10 cellular contexts compared by ENCODE assay signal in genomic region chr3:72440491-72440890, GRCh38. TPM values are rescaled to one million over a fixed set of nuclear protein-coding genes. Genes with fewer than 3 reads are reported as not detected.
DNase-seq lines count a peak whose midpoint lies in the region; ATAC-seq, FAIRE-seq and TF ChIP-seq lines count a peak whose summit lies in the region.
"Had no signal": no experiment of that assay in that cellular context is flagged by ENCODE, and none has a peak within 500 bp of the region (broad histone marks: within the 10 kb centered on the region; RNA-seq: fewer than 3 reads in every experiment).

No MANE protein-coding gene starts in this region.

- H3K27me3 Mint-ChIP-seq in H9 (ENCODE audit: low read depth), result no peaks in the 10 kb centered on the region

- H3K4me3 ChIP-seq in K562 (no peak overlapping the region), suprapubic skin (no peak overlapping the region)
- H3K4me3 ChIP-seq: cardiac muscle cell, PC-9 had no signal

- H2AFZ ChIP-seq in K562 (ENCODE audit: low read depth, low read length), result no peak overlapping the region
- H2AFZ ChIP-seq in H9 (ENCODE audit: low read length), result no peak overlapping the region
- H2AFZ ChIP-seq: PC-9 had no signal

- TF ChIP-seq POLR2A in K562 (conservative IDR thresholded peaks at IDR 0.05) (no peak), suprapubic skin (IDR thresholded peaks at IDR 0.05) (no peak)

- no peak overlapping the region for H2AK5ac ChIP-seq in H9 (ENCODE audit: insufficient read length, low read length)

- no peak overlapping the region for H4K91ac ChIP-seq in H9 (ENCODE audit: insufficient read length, low read depth, low read length)

- H3K56ac ChIP-seq in H9 (ENCODE audit: insufficient read length, low read depth, low read length), result no peak overlapping the region

- H3K27me3 ChIP-seq in K562 (ENCODE audit: control insufficient read depth in 2 of 2, insufficient read depth in 2 of 2, low read length in 2 of 2) (no peaks in the 10 kb centered on the region), H9 (ENCODE audit: insufficient read depth, low read length) (no peaks in the 10 kb centered on the region), suprapubic skin (no peaks in the 10 kb centered on the region)
- H3K27me3 ChIP-seq: cardiac muscle cell had no signal

- H3K27ac Mint-ChIP-seq in H9, result no peak overlapping the region
- H3K27ac Mint-ChIP-seq: nephron progenitor cell had no signal

- no peak overlapping the region for H2BK15ac ChIP-seq in H9 (ENCODE audit: low read depth, low read length)

- H3K36me3 ChIP-seq in K562 (ENCODE audit: control insufficient read depth, insufficient read depth, low read length) (peaks cover 69% of the 10 kb centered on the region), suprapubic skin (no peaks in the 10 kb centered on the region)

- no peaks in the 10 kb centered on the region for H3K9me1 ChIP-seq in K562 (ENCODE audit: control insufficient read depth, insufficient read depth, low read length)

- H3K18ac ChIP-seq in H9 (ENCODE audit: insufficient read length, low read depth, low read length), result no peak overlapping the region

- H3T11ph ChIP-seq in H9 (ENCODE audit: low read length), result no peak overlapping the region

- H2BK5ac ChIP-seq in H9 (ENCODE audit: insufficient read length, low read length), result no peak overlapping the region

- peak; percentile 65 for ATAC-seq in GM18517 (IDR thresholded peaks at IDR 0.05; ENCODE audit: unreplicated experiment)
- ATAC-seq in GM21381 (IDR thresholded peaks at IDR 0.05; ENCODE audit: unreplicated experiment), result peak; percentile 62
- peak; percentile 47 for ATAC-seq in HG03280 (IDR thresholded peaks at IDR 0.05; ENCODE audit: unreplicated experiment)
- no peak for ATAC-seq in K562
- no peak for ATAC-seq in HG03442 (IDR thresholded peaks at IDR 0.05; ENCODE audit: unreplicated experiment)

- no peak overlapping the region for H2BK12ac ChIP-seq in H9 (ENCODE audit: insufficient read length, low read depth, low read length)

- WGBS in K562 (ENCODE audit: insufficient coverage, low coverage, missing lambda C conversion rate), result 82% methylated on average over 4 of the region's 4 CpGs
- WGBS in H9 (ENCODE audit: extremely low coverage, insufficient read length, low lambda C conversion rate), result no CpG with 5 or more reads among the region's 4 CpGs
- WGBS in suprapubic skin, result 84% methylated on average over 4 of the region's 4 CpGs

- TF ChIP-seq CTCF in K562 (IDR thresholded peaks at IDR 0.05 in 2 of 3, conservative IDR thresholded peaks at IDR 0.05 in 1 of 3; ENCODE audit: insufficient read depth in 2 of 3, low read depth in 1 of 3, low read length in 3 of 3), result no peak
- TF ChIP-seq CTCF in H9 (conservative IDR thresholded peaks at IDR 0.05), result no peak
- TF ChIP-seq CTCF in suprapubic skin (IDR thresholded peaks at IDR 0.05), result no peak

- H3K4me1 ChIP-seq in K562 (replicated peaks in 1 of 2; ENCODE audit: control insufficient read depth in 2 of 2, insufficient read depth in 2 of 2, low read length in 2 of 2), result peaks cover 4 to 37% of the 10 kb centered on the region in 2 experiments; a peak in 3 of 5 replicates
- H3K4me1 ChIP-seq in H9 (ENCODE audit: insufficient read depth, low read length), result peaks cover 11% of the 10 kb centered on the region
- peaks cover 29% of the 10 kb centered on the region for H3K4me1 ChIP-seq in suprapubic skin

- H3K4me3 Mint-ChIP-seq in H9, result no peak overlapping the region

- FAIRE-seq in K562 (lab: Jason Lieb, UNC), result no peak

- no peak overlapping the region for H3K14ac ChIP-seq in H9 (ENCODE audit: insufficient read depth, low read length)

- H3K23me2 ChIP-seq in H9 (ENCODE audit: insufficient read length, low read depth, low read length, poor library complexity, severe bottlenecking), result no peaks in the 10 kb centered on the region

- H4K8ac ChIP-seq in H9 (replicated peaks; ENCODE audit: insufficient read length, low read depth, low read length), result no peak overlapping the region

- H3K23ac ChIP-seq in H9 (ENCODE audit: insufficient read length, low read depth, low read length), result no peak overlapping the region

- POLR2A ChIA-PET in K562 (lab: Yijun Ruan, JAX), result interaction anchor here (1.0 to 1.8 kb wide), 2 partner anchors 10 to 21 kb away, joined by 3 read pairs; no protein-coding TSS in a partner anchor

- no peak overlapping the region for H3K9ac ChIP-seq in K562 (ENCODE audit: insufficient read depth in 1 of 2, low read depth in 2 of 2, low read length in 2 of 2)
- H3K9ac ChIP-seq in H9 (ENCODE audit: extremely low read depth, insufficient read length, low read length), result no peak overlapping the region

- TF ChIP-seq RAD21 in K562 (CRISPR knock-in tag; conservative IDR thresholded peaks at IDR 0.05 in 1 of 2, IDR thresholded peaks at IDR 0.05 in 1 of 2), result no peak

- H4K5ac ChIP-seq in H9 (ENCODE audit: insufficient read length, low read depth, low read length), result no peak overlapping the region

- in situ Hi-C loops in K562 (cut with MboI), result no loop called here

- DNase-seq in K562 (ENCODE audit: extremely low read depth in 1 of 4, low spot score in 3 of 4), result no peak
- DNase-seq in H9, result no peak
- DNase-seq in suprapubic skin (ENCODE audit: low spot score in 2 of 2), result no peak
- DNase-seq: nephron progenitor cell, PC-9 had no signal

- peaks cover 100% of the 10 kb centered on the region for H3K79me2 ChIP-seq in K562 (ENCODE audit: control insufficient read depth, insufficient read depth, low read length)
- H3K79me2 ChIP-seq in H9 (ENCODE audit: insufficient read depth, low read length), result peaks cover 80% of the 10 kb centered on the region; the same call in 1 of the 2 replicates

- H3K36me3 Mint-ChIP-seq in H9 (ENCODE audit: insufficient read depth in 1 of 3, low read depth in 3 of 3), result peaks cover 6 to 22% (median 18%) of the 10 kb centered on the region in 3 experiments; a peak in 6 of 7 replicates

- peaks cover 6% of the 10 kb centered on the region for H3K79me1 ChIP-seq in H9 (ENCODE audit: insufficient read depth, low read depth, low read length, poor library complexity, severe bottlenecking)

- peaks cover 45 to 51% of the 10 kb centered on the region in 2 experiments for H3K4me1 Mint-ChIP-seq in H9

- no peak for TF ChIP-seq EP300 in K562 (IDR thresholded peaks at IDR 0.05; ENCODE audit: low read length)
- no peak for TF ChIP-seq EP300 in suprapubic skin (IDR thresholded peaks at IDR 0.05)

- BruUV-seq in K562 (replicated peaks; lab: Mats Ljungman, UMichigan), result no TSS peak

- peaks cover 52% of the 10 kb centered on the region for H4K20me1 ChIP-seq in K562 (replicated peaks; ENCODE audit: control insufficient read depth, insufficient read depth, low read length)
- no peaks in the 10 kb centered on the region for H4K20me1 ChIP-seq in H9 (ENCODE audit: control insufficient read depth, insufficient read depth, insufficient read length)

- CTCF ChIA-PET in K562 (lab: Yijun Ruan, JAX; ENCODE audit: low intra/inter-chr PET ratio), result no interaction called here

- intact Hi-C loops in K562 (cut with micrococcal nuclease), result loop anchor here (10.0 kb wide), 1 partner anchor 374 kb away; no protein-coding TSS in a partner anchor

- no peak overlapping the region for H3K27ac ChIP-seq in K562 (ENCODE audit: extremely low read depth, low read depth, low read length)
- H3K27ac ChIP-seq in H9 (ENCODE audit: insufficient read length, low read depth, low read length), result no peak overlapping the region
- H3K27ac ChIP-seq in suprapubic skin, result no peak overlapping the region
- H3K27ac ChIP-seq: cardiac muscle cell, PC-9 had no signal

- H3K9me3 ChIP-seq in K562 (replicated peaks; ENCODE audit: control insufficient read depth, insufficient read depth, low read depth, low read length) (no peaks in the 10 kb centered on the region), H9 (ENCODE audit: control insufficient read depth, low read depth, low read length) (no peaks in the 10 kb centered on the region), suprapubic skin (no peaks in the 10 kb centered on the region)

- H3K9me3 Mint-ChIP-seq in H9, result no peaks in the 10 kb centered on the region
- H3K9me3 Mint-ChIP-seq: nephron progenitor cell had no signal

- H3K4me2 ChIP-seq in K562 (ENCODE audit: insufficient read depth, low read length) (no peak overlapping the region), H9 (ENCODE audit: insufficient read depth, insufficient read length, low read length) (no peak overlapping the region)
- H3K4me2 ChIP-seq: PC-9 had no signal

- H3K4ac ChIP-seq in H9 (ENCODE audit: low read depth, low read length), result no peak overlapping the region

- H2BK120ac ChIP-seq in H9 (ENCODE audit: low read depth, low read length, poor library complexity, severe bottlenecking), result no peak overlapping the region

- no peak overlapping the region for H2BK20ac ChIP-seq in H9 (ENCODE audit: low read depth, low read length, poor library complexity, severe bottlenecking)

TF ChIP-seq in K562, 482 proteins besides CTCF, POLR2A, EP300 and RAD21 (continues in another document):
- TF ChIP-seq HCFC1 (IDR thresholded peaks at IDR 0.05; ENCODE audit: low read depth, low read length) (no peak), EHMT2 (IDR thresholded peaks at IDR 0.05) (no peak), TAF15 (IDR thresholded peaks at IDR 0.05; ENCODE audit: low read depth, low read length) (no peak), HNRNPLL (IDR thresholded peaks at IDR 0.05; ENCODE audit: low read depth, low read length, poor library complexity, severe bottlenecking) (no peak), ATF7 (IDR thresholded peaks at IDR 0.05) (no peak), TEAD1 (CRISPR knock-in tag; IDR thresholded peaks at IDR 0.05) (no peak)

RNA-seq across cellular contexts. Expression of gene RYBP, which starts 5.9 kb away (rescaled TPM):
- total RNA-seq in K562 (2011; cell fraction: chromatin; rRNA removed; ENCODE audit: low replicate concordance), result 4.0 and 11.2 TPM in 2 replicates
- 2.7 and 3.4 TPM in 2 replicates for total RNA-seq in K562 (2011; cell fraction: nucleolus; rRNA removed)
- total RNA-seq in K562 (2011; cell fraction: nucleoplasm; rRNA removed), result 7.3 and 13.5 TPM in 2 replicates
- 4.9 and 6.6 TPM in 2 replicates for total RNA-seq in K562 (2014; rRNA removed)
- 13.4 and 13.8 TPM in 2 replicates for total RNA-seq in K562 (2014; rRNA removed; fragmentation: Illumina TruSeq; extraction: Trizol)
- 13.2 and 14.8 TPM in 2 replicates for total RNA-seq in K562 (2015; rRNA removed; fragmentation: Illumina TruSeq; extraction: Trizol)
- 12.6 and 13.5 TPM in 2 replicates for total RNA-seq in K562 (2021)
- 6.0 and 9.6 TPM in 2 replicates for polyA plus RNA-seq in K562 (2011; rRNA removed)
- 1.9 and 3.6 TPM in 2 replicates for polyA plus RNA-seq in K562 (2011; cell fraction: cytosol; rRNA removed)
- polyA plus RNA-seq in K562 (2011; cell fraction: nucleus; rRNA removed), result 4.8 and 5.3 TPM in 2 replicates
- 11.9 and 12.6 TPM in 2 replicates for polyA plus RNA-seq in K562 (2012)
- 14.7 and 16.6 TPM in 2 replicates for polyA plus RNA-seq in K562 (2014; fragmentation: Illumina TruSeq; extraction: Trizol)
- 1 to 10 TPM; 4.8 to 4.9 TPM for polyA plus RNA-seq in K562 (2014; fragmentation: Nextera tagmentation; extraction: Ambion mirVana)
- polyA plus RNA-seq in K562 (2014; rRNA removed), result 9.0 and 9.1 TPM in 2 replicates
- polyA minus RNA-seq in K562 (2011; rRNA and poly(A)+ RNA removed), result 9.1 and 10.5 TPM in 2 replicates
- polyA minus RNA-seq in K562 (2011; cell fraction: cytosol; rRNA and poly(A)+ RNA removed), result 3.8 and 5.9 TPM in 2 replicates
- 4.4 and 7.7 TPM in 2 replicates for polyA minus RNA-seq in K562 (2011; cell fraction: nucleus; rRNA and poly(A)+ RNA removed)
- 18.8 and 19.7 TPM in 2 replicates for total RNA-seq in H9 (2021)
- 10 to 100 TPM; 11.4 to 13.8 (median 12.2) TPM for total RNA-seq in suprapubic skin

Comparison
In these comparisons a context has a peak if more than half of its experiments do, and no peak if none do; other contexts are left out.
1. ATAC-seq: peak in GM18517 (single experiment), GM21381 (single experiment) and HG03280 (single experiment); none in K562 (single experiment) and HG03442 (single experiment).